2 cellular contexts compared by ENCODE assay signal in genomic region chr16:30907064-30907463, GRCh38.
TF ChIP-seq lines count a peak whose summit lies in the region.

No MANE protein-coding gene starts in this region.

TF ChIP-seq in IMR-90, 13 proteins besides CTCF, POLR2A, EP300 and RAD21:
- no peak for TF ChIP-seq MAZ (IDR thresholded peaks at IDR 0.05; ENCODE audit: borderline replicate concordance, low read depth, low read length)
- TF ChIP-seq RCOR1 (IDR thresholded peaks at IDR 0.05; ENCODE audit: insufficient replicate concordance, low read length): no peak
- no peak for TF ChIP-seq NFE2L2 (IDR thresholded peaks at IDR 0.05; ENCODE audit: low read depth, low read length)
- TF ChIP-seq CHD1 (IDR thresholded peaks at IDR 0.05; ENCODE audit: low read depth, low read length): no peak

TF ChIP-seq in K562, 482 proteins besides CTCF, POLR2A, EP300 and RAD21:
- no peak for TF ChIP-seq RHOXF2B (CRISPR knock-in tag; conservative IDR thresholded peaks at IDR 0.05)
- TF ChIP-seq ZNF436 (CRISPR knock-in tag; IDR thresholded peaks at IDR 0.05): no peak
- TF ChIP-seq EZH2 (IDR thresholded peaks at IDR 0.05; ENCODE audit: borderline replicate concordance, low read depth, low read length): no peak
- TF ChIP-seq RBM25 (IDR thresholded peaks at IDR 0.05; ENCODE audit: low read depth, low read length, severe bottlenecking): peak; percentile 26
- TF ChIP-seq DEAF1 (CRISPR knock-in tag; IDR thresholded peaks at IDR 0.05): no peak
- TF ChIP-seq KDM1A (IDR thresholded peaks at IDR 0.05): peak in 1 of 2 experiments; percentile 8; a peak in 1 of 4 replicates
- TF ChIP-seq ATF7 (IDR thresholded peaks at IDR 0.05): no peak
- no peak for TF ChIP-seq LARP7 (IDR thresholded peaks at IDR 0.05)
- TF ChIP-seq TAF15 (IDR thresholded peaks at IDR 0.05; ENCODE audit: low read depth, low read length): no peak
- TF ChIP-seq NFXL1 (CRISPR knock-in tag; IDR thresholded peaks at IDR 0.05): no peak
- no peak for TF ChIP-seq CBX8 (IDR thresholded peaks at IDR 0.05; ENCODE audit: borderline replicate concordance, extremely low read depth, low read depth, low read length, poor library complexity, severe bottlenecking)
- 0 out of 2 replicates have a peak, but pooled peaks have one; percentile 14 for TF ChIP-seq BCOR (IDR thresholded peaks at IDR 0.05)
- TF ChIP-seq ZNF75A (CRISPR knock-in tag; IDR thresholded peaks at IDR 0.05): no peak
- no peak for TF ChIP-seq KLF13 (tag; IDR thresholded peaks at IDR 0.05; ENCODE audit: borderline replicate concordance, low read depth)
- TF ChIP-seq BCL6 (CRISPR knock-in tag; IDR thresholded peaks at IDR 0.05): no peak
